ENCODE assay signal across 9 cellular contexts in genomic region chr17:1227917-1228751, GRCh38. TPM values are rescaled to one million over a fixed set of nuclear protein-coding genes. Genes with fewer than 3 reads are reported as not detected.
DNase-seq lines count a peak whose midpoint lies in the region; ATAC-seq, FAIRE-seq and TF ChIP-seq lines count a peak whose summit lies in the region.
"Had no signal": no experiment of that assay in that cellular context is flagged by ENCODE, and none has a peak within 500 bp of the region (broad histone marks: within the 10 kb centered on the region; RNA-seq: fewer than 3 reads in every experiment).

No MANE protein-coding gene starts in this region.

- ATAC-seq in GM21737 (IDR thresholded peaks at IDR 0.05; ENCODE audit: unreplicated experiment): peak; percentile 36
- ATAC-seq in T-cell (replicated peaks in 1 of 4): peak; percentile 41 to 69 (median 48)
- peak; percentile 18 to 24 (median 23) for ATAC-seq in pancreas
- ATAC-seq in GM21367 (IDR thresholded peaks at IDR 0.05; ENCODE audit: unreplicated experiment): no peak
- ATAC-seq in GM19023 (IDR thresholded peaks at IDR 0.05; ENCODE audit: unreplicated experiment): no peak
- no peak for ATAC-seq in HG02623 (IDR thresholded peaks at IDR 0.05; ENCODE audit: unreplicated experiment)

- TF ChIP-seq CTCF in endothelial cell of umbilical vein (IDR thresholded peaks at IDR 0.05; ENCODE audit: extremely low read depth in 1 of 2, insufficient read depth in 1 of 2, low read depth in 1 of 2, low read length in 2 of 2): no peak
- no peak for TF ChIP-seq CTCF in pancreas (IDR thresholded peaks at IDR 0.05)

- TF ChIP-seq POLR2A in endothelial cell of umbilical vein (IDR thresholded peaks at IDR 0.05; ENCODE audit: low read depth, low read length): no peak

- H3K27ac ChIP-seq in endothelial cell of umbilical vein (ENCODE audit: insufficient read depth, low read depth, low read length): no peak overlapping the region
- peak overlapping the region in 1 of 4 donors; percentile 2 for H3K27ac ChIP-seq in pancreas

- no peak overlapping the region for H3K27ac Mint-ChIP-seq in T-cell

- 21 to 29% methylated on average over 46 to 52 of the region's 52 CpGs for WGBS in pancreas, 2 donors

- no peaks in the 10 kb centered on the region for H3K79me2 ChIP-seq in endothelial cell of umbilical vein (ENCODE audit: control insufficient read depth, insufficient read depth, low read length)

- H3K36me3 Mint-ChIP-seq in T-cell: no peaks in the 10 kb centered on the region

- BruUV-seq in endothelial cell of umbilical vein (replicated peaks; lab: Mats Ljungman, UMichigan): no TSS peak

- H3K27me3 ChIP-seq in endothelial cell of umbilical vein (ENCODE audit: control insufficient read depth in 2 of 2, insufficient read depth in 2 of 2, low read length in 2 of 2): peaks cover 35 to 39% of the 10 kb centered on the region in 2 experiments
- peaks cover 0 to 10% (median 2%) of the 10 kb centered on the region in 4 donors for H3K27me3 ChIP-seq in pancreas

- no peaks in the 10 kb centered on the region for H3K9me3 ChIP-seq in endothelial cell of umbilical vein (replicated peaks; ENCODE audit: control insufficient read depth, insufficient read depth, low read length)
- no peaks in the 10 kb centered on the region for H3K9me3 ChIP-seq in pancreas

- no peaks in the 10 kb centered on the region for H3K4me1 ChIP-seq in endothelial cell of umbilical vein (ENCODE audit: control insufficient read depth, extremely low read depth, insufficient read depth, low read length)
- H3K4me1 ChIP-seq in pancreas: peaks cover 0 to 3% (median 0%) of the 10 kb centered on the region in 3 donors

- H3K4me3 ChIP-seq in endothelial cell of umbilical vein (replicated peaks in 1 of 3; ENCODE audit: insufficient read depth in 1 of 3, low read depth in 1 of 3, low read length in 3 of 3): no peak overlapping the region
- H3K4me3 ChIP-seq in pancreas: peak overlapping the region; percentile 20 to 61 (median 39)

- peak; percentile 14 for DNase-seq in GF-D8 (lab: John Stamatoyannopoulos, UW)
- DNase-seq in T-cell: peak in 12 of 34 experiments; percentile 4 to 43 (median 16)
- DNase-seq in endothelial cell of umbilical vein (ENCODE audit: low read depth, low spot score): no peak
- peak in 2 of 6 donors; percentile 39 to 65 for DNase-seq in pancreas

- no peak for FAIRE-seq in endothelial cell of umbilical vein (lab: Jason Lieb, UNC)
- no peak for FAIRE-seq in pancreas (lab: Jason Lieb, UNC)
- FAIRE-seq: colon had no signal

- peaks cover 40 to 50% of the 10 kb centered on the region in 2 donors for H3K27me3 Mint-ChIP-seq in T-cell

- no peak overlapping the region for H3K9ac ChIP-seq in endothelial cell of umbilical vein (replicated peaks; ENCODE audit: extremely low read depth, insufficient read depth, low read length)

- POLR2A ChIA-PET in T-cell (lab: Charles Lee) (interaction anchor here in 1 of 2 donors (0.6 kb wide), 1 partner anchor 295 kb away, joined by 3 read pairs; no protein-coding TSS in a partner anchor), endothelial cell of umbilical vein (lab: Charles Lee) (no interaction called here)

- H3K9me3 Mint-ChIP-seq in T-cell: no peaks in the 10 kb centered on the region

- CTCF ChIA-PET in T-cell (lab: Charles Lee): interaction anchor here in 1 of 2 donors (0.7 kb wide), 1 partner anchor 403 kb away, joined by 5 read pairs; no protein-coding TSS in a partner anchor
- CTCF ChIA-PET in endothelial cell of umbilical vein (lab: Charles Lee): interaction anchor here (1.2 to 1.8 kb wide), 6 partner anchors 22 to 170 kb away, joined by 3 to 7 read pairs (median 4); no protein-coding TSS in a partner anchor

- H4K20me1 ChIP-seq in endothelial cell of umbilical vein (replicated peaks; ENCODE audit: control insufficient read depth, extremely low read depth, insufficient read depth, low read length): no peaks in the 10 kb centered on the region

- no peaks in the 10 kb centered on the region for H3K9me1 ChIP-seq in endothelial cell of umbilical vein (replicated peaks; ENCODE audit: control insufficient read depth, extremely low read depth, insufficient read depth, low read length)

- peaks cover 13 to 21% (median 15%) of the 10 kb centered on the region in 3 donors for H3K4me1 Mint-ChIP-seq in T-cell

- H3K36me3 ChIP-seq in endothelial cell of umbilical vein (ENCODE audit: control insufficient read depth in 2 of 2, extremely low read depth in 1 of 2, insufficient read depth in 2 of 2, low read length in 2 of 2) (no peaks in the 10 kb centered on the region), pancreas (no peaks in the 10 kb centered on the region)

- intact Hi-C loops in endothelial cell of umbilical vein (cut with micrococcal nuclease): no loop called here
- intact Hi-C loops in pancreas (cut with DNase I): no loop called here

- peak overlapping the region; percentile 76 to 84 (median 82) for H3K4me3 Mint-ChIP-seq in T-cell

- H2AFZ ChIP-seq in endothelial cell of umbilical vein (ENCODE audit: low read depth, low read length): no peak overlapping the region

- H3K4me2 ChIP-seq in endothelial cell of umbilical vein (ENCODE audit: insufficient read depth, low read length): no peak overlapping the region

- dilution Hi-C loops in endothelial cell of umbilical vein (cut with MboI; ENCODE audit: extremely low pct_ligation_motif_present, low sequenced_read_pairs): no loop called here

TF ChIP-seq in endothelial cell of umbilical vein, 7 proteins besides CTCF, POLR2A, EP300 and RAD21:
- TF ChIP-seq FOS (IDR thresholded peaks at IDR 0.05; ENCODE audit: borderline replicate concordance, insufficient read depth, low read length): no peak
- TF ChIP-seq MAX (IDR thresholded peaks at IDR 0.05; ENCODE audit: insufficient read depth, insufficient read length): no peak
- TF ChIP-seq GATA2 (IDR thresholded peaks at IDR 0.05; ENCODE audit: insufficient read depth, insufficient read length, low read depth, low read length): no peak
- peak; percentile 94 for TF ChIP-seq EZH2 (IDR thresholded peaks at IDR 0.05; ENCODE audit: borderline replicate concordance, low read depth, low read length, severe bottlenecking)
TF ChIP-seq in endothelial cell of umbilical vein: peak in this region for 1.

RNA-seq across cellular contexts. Expression of gene BHLHA9, which starts 42.1 kb away (rescaled TPM):
- total RNA-seq in T-cell: not detected
- not detected in 2 replicates for total RNA-seq in endothelial cell of umbilical vein
- not detected in 2 replicates for polyA plus RNA-seq in endothelial cell of umbilical vein
- not detected in 2 replicates for polyA plus RNA-seq in endothelial cell of umbilical vein (2011; cell fraction: cytosol; rRNA removed)
- not detected in 2 replicates for polyA plus RNA-seq in endothelial cell of umbilical vein (2011; cell fraction: nucleus; rRNA removed)
- polyA plus RNA-seq in endothelial cell of umbilical vein (2012): not detected in 2 replicates
- polyA minus RNA-seq in endothelial cell of umbilical vein: not detected in 2 replicates
- polyA minus RNA-seq in endothelial cell of umbilical vein (2011; cell fraction: cytosol; rRNA and poly(A)+ RNA removed): not detected
- not detected in 2 replicates for polyA minus RNA-seq in endothelial cell of umbilical vein (2011; cell fraction: nucleus; rRNA and poly(A)+ RNA removed)
- not detected for total RNA-seq in pancreas
- not detected for polyA plus RNA-seq in pancreas

RNA-seq across cellular contexts. Expression of gene ABR, which starts 48.4 kb away (rescaled TPM):
- total RNA-seq in T-cell: 100 to 1,000 TPM in 4 of 5 donors, 10 to 100 TPM in 1; 89.4 to 165 (median 125) TPM
- 78.9 and 96.8 TPM in 2 replicates for total RNA-seq in endothelial cell of umbilical vein
- polyA plus RNA-seq in endothelial cell of umbilical vein: 83.5 and 92.1 TPM in 2 replicates
- polyA plus RNA-seq in endothelial cell of umbilical vein (2011; cell fraction: cytosol; rRNA removed): 63.1 and 82.2 TPM in 2 replicates
- 113 and 135 TPM in 2 replicates for polyA plus RNA-seq in endothelial cell of umbilical vein (2011; cell fraction: nucleus; rRNA removed)
- polyA plus RNA-seq in endothelial cell of umbilical vein (2012): 75.4 and 78.7 TPM in 2 replicates
- 62.5 and 103 TPM in 2 replicates for polyA minus RNA-seq in endothelial cell of umbilical vein
- polyA minus RNA-seq in endothelial cell of umbilical vein (2011; cell fraction: cytosol; rRNA and poly(A)+ RNA removed): 38.5 TPM
- 53.5 and 71.9 TPM in 2 replicates for polyA minus RNA-seq in endothelial cell of umbilical vein (2011; cell fraction: nucleus; rRNA and poly(A)+ RNA removed)
- total RNA-seq in pancreas: 10 to 100 TPM; 15.4 to 57.4 (median 22.5) TPM
- polyA plus RNA-seq in pancreas: 10 to 100 TPM; 39.2 to 65.7 TPM

RNA-seq across cellular contexts. Expression of gene TRARG1, which starts 51.3 kb away (rescaled TPM):
- total RNA-seq in T-cell: not detected
- not detected in 2 replicates for total RNA-seq in endothelial cell of umbilical vein
- not detected in 2 replicates for polyA plus RNA-seq in endothelial cell of umbilical vein
- not detected in 2 replicates for polyA plus RNA-seq in endothelial cell of umbilical vein (2011; cell fraction: cytosol; rRNA removed)
- polyA plus RNA-seq in endothelial cell of umbilical vein (2011; cell fraction: nucleus; rRNA removed): not detected in 2 replicates
- not detected in 2 replicates for polyA plus RNA-seq in endothelial cell of umbilical vein (2012)
- not detected in 2 replicates for polyA minus RNA-seq in endothelial cell of umbilical vein
- not detected for polyA minus RNA-seq in endothelial cell of umbilical vein (2011; cell fraction: cytosol; rRNA and poly(A)+ RNA removed)
- not detected in 2 replicates for polyA minus RNA-seq in endothelial cell of umbilical vein (2011; cell fraction: nucleus; rRNA and poly(A)+ RNA removed)
- total RNA-seq in pancreas: 1 to 10 TPM in 1 of 6 donors, under 1 TPM in 3, not detected in 2; 0.09 to 2.9 (median 0.35) TPM
- 1 to 10 TPM in 1 of 2 donors, under 1 TPM in 1; 0.31 to 4.1 TPM for polyA plus RNA-seq in pancreas

Comparison
In these comparisons a context has a peak if more than half of its experiments do, and no peak if none do; other contexts are left out.
1. ATAC-seq: peak in GM21737 (single experiment), T-cell (4 of 4) and pancreas (4 of 4); none in GM21367 (single experiment), GM19023 (single experiment) and HG02623 (single experiment).
2. H3K4me3 ChIP-seq: peak in pancreas (4 of 4); none in endothelial cell of umbilical vein (0 of 3).